Comparison of ENCODE assay signal across 17 cellular contexts in the genomic region with DNA sequence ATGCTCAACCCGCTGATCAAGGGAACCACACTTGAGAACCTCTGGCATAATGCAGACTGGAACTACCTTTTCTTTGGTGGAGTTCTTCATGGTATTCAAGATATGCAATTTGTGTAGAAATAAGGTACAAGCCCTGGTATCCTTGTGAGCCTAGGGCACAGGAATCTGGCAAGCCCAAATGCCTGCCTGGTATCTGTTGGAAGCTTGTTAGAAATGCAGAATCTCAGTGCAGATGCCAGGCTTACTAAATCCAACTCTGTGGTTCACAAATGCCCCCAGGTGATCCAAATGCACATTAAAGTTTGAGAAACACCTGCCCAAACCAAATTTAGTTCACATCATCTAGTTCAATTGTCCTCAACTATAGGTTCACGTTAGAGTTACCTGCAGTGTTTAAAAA.
"Had no signal": no experiment of that assay in that cellular context is flagged by ENCODE, and none has a peak within 500 bp of the region (broad histone marks: within the 10 kb centered on the region; RNA-seq: fewer than 3 reads in every experiment).

No MANE protein-coding gene starts in this region.

- H3K9me3 Mint-ChIP-seq: naive thymus-derived CD8-positive, alpha-beta T cell; stimulated activated naive B cell treated with anti-CD40 and anti-IgM and Interleukin-4, amounts not matched to agents 10 μg/mL and 1 μg/mL and 100 μg/mL, for 72 hours had no signal

- H3K27me3 Mint-ChIP-seq: effector memory CD8-positive, alpha-beta T cell; naive thymus-derived CD8-positive, alpha-beta T cell; stimulated activated naive B cell treated with anti-CD40 and anti-IgM and Interleukin-4, amounts not matched to agents 10 μg/mL and 1 μg/mL and 100 μg/mL, for 72 hours had no signal

- H3K4me1 Mint-ChIP-seq: naive thymus-derived CD8-positive, alpha-beta T cell had no signal

- H3K27ac Mint-ChIP-seq: effector memory CD8-positive, alpha-beta T cell; naive thymus-derived CD8-positive, alpha-beta T cell; stimulated activated naive B cell treated with anti-CD40 and anti-IgM and Interleukin-4, amounts not matched to agents 10 μg/mL and 1 μg/mL and 100 μg/mL, for 72 hours had no signal

- H3K36me3 Mint-ChIP-seq: naive thymus-derived CD8-positive, alpha-beta T cell; stimulated activated naive B cell treated with anti-CD40 and anti-IgM and Interleukin-4, amounts not matched to agents 10 μg/mL and 1 μg/mL and 100 μg/mL, for 72 hours had no signal

- ATAC-seq: effector memory CD8-positive, alpha-beta T cell; gastrocnemius medialis; mucosa of descending colon; naive thymus-derived CD8-positive, alpha-beta T cell; psoas muscle; stimulated activated naive B cell treated with anti-CD40 and anti-IgM and Interleukin-4, amounts not matched to agents 10 μg/mL and 1 μg/mL and 100 μg/mL, for 72 hours had no signal

- DNase-seq: effector memory CD8-positive, alpha-beta T cell; gastrocnemius medialis; heart right ventricle; hypothalamus; mucosa of descending colon; naive thymus-derived CD8-positive, alpha-beta T cell; psoas muscle; retina; sigmoid colon; stimulated activated CD4-positive, alpha-beta T cell treated with anti-CD3 and anti-CD28 coated beads, Interleukin-2, amount 100 ng/mL, for 24 hours; stimulated activated CD4-positive, alpha-beta T cell treated with anti-CD3 and anti-CD28 coated beads, Interleukin-4, amount 100 ng/mL, for 4 hours; stimulated activated naive B cell treated with anti-CD40 and anti-IgM and Interleukin-4, amounts not matched to agents 10 μg/mL and 1 μg/mL and 100 μg/mL, for 72 hours; stomach; substantia nigra; trophoblast cell had no signal

- H3K4me3 Mint-ChIP-seq: effector memory CD8-positive, alpha-beta T cell; naive thymus-derived CD8-positive, alpha-beta T cell; stimulated activated naive B cell treated with anti-CD40 and anti-IgM and Interleukin-4, amounts not matched to agents 10 μg/mL and 1 μg/mL and 100 μg/mL, for 72 hours had no signal

- H3K4me3 ChIP-seq: esophagus muscularis mucosa, gastrocnemius medialis, heart right ventricle, mucosa of descending colon, psoas muscle, sigmoid colon, skin epidermis, stomach had no signal
